1 cellular context compared by ENCODE assay signal in the genomic region with DNA sequence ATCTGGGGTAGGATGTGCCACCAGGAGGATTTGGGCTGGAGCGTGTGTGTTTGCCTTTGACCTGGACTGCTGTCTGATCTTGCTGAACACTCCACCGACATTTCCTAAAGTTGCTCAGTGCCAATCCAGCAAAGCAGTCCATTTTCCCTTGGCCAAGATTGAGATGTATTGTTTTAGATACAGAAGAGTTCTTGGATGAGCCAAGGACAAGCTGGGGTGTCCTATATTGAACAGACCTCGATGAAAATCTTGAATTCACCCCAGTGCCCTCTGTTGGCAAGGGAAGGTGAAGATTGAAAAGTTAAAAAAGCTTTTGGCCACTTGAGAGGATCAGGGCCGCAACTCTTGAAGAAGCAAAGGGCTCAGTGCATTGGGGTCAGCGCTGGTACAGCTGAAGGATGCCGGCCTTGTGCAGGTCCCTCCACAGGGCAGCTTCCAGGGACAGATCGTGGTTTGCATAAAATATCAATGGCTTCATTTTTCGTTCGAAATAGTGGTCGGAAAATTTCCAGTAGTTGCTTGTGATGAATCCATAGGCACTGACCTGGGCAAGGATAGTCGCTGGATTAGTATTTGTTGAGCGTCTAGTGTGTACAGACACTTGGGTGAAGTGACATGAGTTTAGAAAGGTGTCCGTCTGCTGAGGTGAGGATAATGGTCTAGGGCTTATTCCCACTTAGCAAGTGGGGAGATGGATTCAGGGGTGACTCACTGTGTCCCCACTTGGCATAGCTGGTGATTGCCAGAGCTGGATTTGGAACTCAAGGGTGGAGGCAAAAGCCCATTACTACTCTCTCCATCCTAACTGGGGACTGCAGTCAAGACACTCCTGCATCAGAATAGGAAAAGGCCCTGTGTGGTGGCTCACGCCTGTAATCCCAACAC.
A peak's percentile ranks its signal among the peaks of the same experiment; 100 is the strongest.
TF ChIP-seq lines count a peak whose summit lies in the region.

No MANE protein-coding gene starts in this region.

TF ChIP-seq in K562, 482 proteins besides CTCF, POLR2A, EP300 and RAD21:
- TF ChIP-seq KLF16 (IDR thresholded peaks at IDR 0.05) (no peak), RBM39 (optimal IDR thresholded peaks at IDR 0.05; ENCODE audit: low read depth, low read length) (peak; percentile 17), POLR2AphosphoS5 (IDR thresholded peaks at IDR 0.05; ENCODE audit: control insufficient read depth, insufficient read depth, low read depth, low read length) (no peak; the same call in 1 of the 2 replicates), RBFOX2 (IDR thresholded peaks at IDR 0.05; ENCODE audit: low read depth, low read length) (0 out of 2 replicates have a peak, but pooled peaks have one; percentile 11), ZNF124 (CRISPR knock-in tag; IDR thresholded peaks at IDR 0.05) (no peak), E2F3 (CRISPR knock-in tag; IDR thresholded peaks at IDR 0.05) (no peak), KAT2B (IDR thresholded peaks at IDR 0.05; ENCODE audit: low read depth, low read length) (no peak), POLR2B (IDR thresholded peaks at IDR 0.05; ENCODE audit: low read depth, partially characterized antibody) (peak; percentile 30), AFF4 (CRISPR knock-in tag; IDR thresholded peaks at IDR 0.05) (no peak), FOSL1 (tag; conservative IDR thresholded peaks at IDR 0.05) (0 out of 2 replicates have a peak, but pooled peaks have one; percentile 1), POLR2AphosphoS2 (IDR thresholded peaks at IDR 0.05; ENCODE audit: low read length) (peak; percentile 90), ZBTB2 (IDR thresholded peaks at IDR 0.05) (no peak), CBX5 (IDR thresholded peaks at IDR 0.05; ENCODE audit: borderline replicate concordance, low read depth) (no peak), ESRRA (IDR thresholded peaks at IDR 0.05; ENCODE audit: borderline replicate concordance, low read depth) (no peak), ZNF239 (CRISPR knock-in tag; IDR thresholded peaks at IDR 0.05) (no peak), ZNF253 (CRISPR knock-in tag; conservative IDR thresholded peaks at IDR 0.05) (no peak), PPARD (CRISPR knock-in tag; IDR thresholded peaks at IDR 0.05) (no peak), ZNF316 (IDR thresholded peaks at IDR 0.05) (no peak), ZNF197 (CRISPR knock-in tag; IDR thresholded peaks at IDR 0.05; ENCODE audit: low read depth) (no peak), PREB (CRISPR knock-in tag; IDR thresholded peaks at IDR 0.05) (0 out of 2 replicates have a peak, but pooled peaks have one; percentile 43), LCOR (CRISPR knock-in tag; IDR thresholded peaks at IDR 0.05) (0 out of 2 replicates have a peak, but pooled peaks have one; percentile 14), ZNF717 (CRISPR knock-in tag; IDR thresholded peaks at IDR 0.05) (no peak), KDM5B (IDR thresholded peaks at IDR 0.05; ENCODE audit: insufficient replicate concordance, low read depth, low read length) (no peak), MYNN (IDR thresholded peaks at IDR 0.05) (0 out of 2 replicates have a peak, but pooled peaks have one; percentile 44), MYNN (CRISPR knock-in tag; IDR thresholded peaks at IDR 0.05) (no peak), RCOR1 (IDR thresholded peaks at IDR 0.05; ENCODE audit: borderline replicate concordance in 1 of 2, low read depth in 2 of 2, low read length in 2 of 2) (no peak), SUPT5H (IDR thresholded peaks at IDR 0.05) (peak; percentile 46; the same call in 1 of the 2 replicates)
